8 cellular contexts compared by ENCODE assay signal in the genomic region with DNA sequence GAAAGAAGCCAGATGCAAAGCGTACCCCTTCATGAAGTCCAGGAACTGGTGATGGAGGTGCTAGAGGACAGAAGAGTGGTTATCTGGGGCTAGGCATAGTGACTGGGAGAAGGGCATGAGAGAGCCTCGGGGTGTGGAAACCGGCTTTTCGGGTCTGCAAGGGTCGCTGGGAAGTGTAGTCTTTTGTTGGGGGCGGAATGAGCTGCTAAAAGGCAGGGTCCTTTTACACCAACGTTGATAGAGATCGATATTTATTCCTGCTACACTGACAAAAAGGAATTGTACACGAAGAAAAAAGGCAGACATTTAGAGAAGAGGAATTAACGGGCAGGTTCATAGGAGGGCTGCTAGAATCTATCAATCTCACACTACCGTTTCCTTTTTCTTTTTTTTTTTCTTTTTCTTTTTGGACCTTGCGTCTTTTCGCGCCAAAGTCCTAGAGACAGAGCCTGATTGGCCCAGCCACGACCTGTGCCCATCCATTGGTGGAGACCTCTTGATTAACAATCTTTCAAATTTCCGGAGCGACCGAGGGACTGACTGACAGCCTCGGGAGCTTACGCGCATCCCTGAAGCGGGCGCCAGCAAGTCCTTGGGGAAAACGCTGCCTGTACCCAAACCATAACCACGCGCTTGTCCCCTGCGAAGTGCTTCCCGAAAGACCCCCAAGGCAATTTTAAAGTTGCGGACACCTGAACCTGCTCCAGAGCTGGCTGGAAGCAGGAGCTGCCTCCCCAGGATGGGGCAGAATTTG. TPM values are rescaled to one million over a fixed set of nuclear protein-coding genes. Genes with fewer than 3 reads are reported as not detected.
A peak's percentile ranks its signal among the peaks of the same experiment; 100 is the strongest.
DNase-seq lines count a peak whose midpoint lies in the region; TF ChIP-seq lines count a peak whose summit lies in the region.

No MANE protein-coding gene starts in this region.

- H3K4me3 Mint-ChIP-seq in osteocyte (ENCODE audit: unreplicated experiment) = peak overlapping the region; percentile 81

- WGBS in tibial nerve, 2 donors = 1% methylated on average over 29 of the region's 29 CpGs

- H3K4me3 ChIP-seq in tibial nerve = peak overlapping the region; percentile 21 to 55 (median 52)

- H3K27ac ChIP-seq in tibial nerve = no peak overlapping the region

- H3K27me3 ChIP-seq in tibial nerve = no peaks in the 10 kb centered on the region

- no peaks in the 10 kb centered on the region for H3K9me3 ChIP-seq in tibial nerve

- peaks cover 3% of the 10 kb centered on the region for H3K27me3 Mint-ChIP-seq in osteocyte (ENCODE audit: unreplicated experiment)

- H3K27ac Mint-ChIP-seq in osteocyte (ENCODE audit: unreplicated experiment) = peak overlapping the region; percentile 40

- TF ChIP-seq EP300 in tibial nerve (IDR thresholded peaks at IDR 0.05) = no peak

- TF ChIP-seq CTCF in osteocyte (IDR thresholded peaks at IDR 0.05) = no peak
- TF ChIP-seq CTCF in tibial nerve (IDR thresholded peaks at IDR 0.05) = no peak

- no peaks in the 10 kb centered on the region for H3K36me3 Mint-ChIP-seq in osteocyte (ENCODE audit: unreplicated experiment)

- H3K36me3 ChIP-seq in tibial nerve = no peaks in the 10 kb centered on the region

- TF ChIP-seq POLR2A in tibial nerve (IDR thresholded peaks at IDR 0.05) = no peak

- peaks cover 0 to 10% (median 3%) of the 10 kb centered on the region in 4 donors for H3K4me1 ChIP-seq in tibial nerve

- DNase-seq in GDM1 (lab: John Stamatoyannopoulos, UW) (peak; percentile 62), HCEC 1CT (peak; percentile 86), M059J (ENCODE audit: low read depth) (peak; percentile 86), SIG-M5 (lab: John Stamatoyannopoulos, UW) (peak; percentile 73), glomerular visceral epithelial cell (ENCODE audit: extremely low spot score) (peak; percentile 82), osteocyte (ENCODE audit: extremely low spot score, unreplicated experiment) (no peak), tibial nerve (ENCODE audit: low spot score in 2 of 2) (peak in 1 of 2 donors; percentile 24)
- DNase-seq in activated naive CD4-positive, alpha-beta T cell (lab: John Stamatoyannopoulos, UW) = peak in 3 of 4 experiments; percentile 7 to 27 (median 18)

- peaks cover 11% of the 10 kb centered on the region for H3K4me1 Mint-ChIP-seq in osteocyte (ENCODE audit: unreplicated experiment)

- H3K9me3 Mint-ChIP-seq in osteocyte (ENCODE audit: unreplicated experiment) = no peaks in the 10 kb centered on the region

RNA-seq across cellular contexts. Expression of gene DHRS7B, which starts 27.7 kb away (rescaled TPM):
- 26.2 and 36.4 TPM in 2 replicates for total RNA-seq in M059J (2014; rRNA removed; shearing (Covaris generic))
- 15.7 and 20.1 TPM in 2 replicates for total RNA-seq in osteocyte
- total RNA-seq in tibial nerve = 10 to 100 TPM; 24.3 to 35.1 (median 33.7) TPM

RNA-seq across cellular contexts. Expression of gene USP22, which starts 56.3 kb away (rescaled TPM):
- total RNA-seq in M059J (2014; rRNA removed; shearing (Covaris generic)) = 144 and 170 TPM in 2 replicates
- total RNA-seq in osteocyte (257 and 260 TPM in 2 replicates), tibial nerve (100 to 1,000 TPM; 109 to 169 (median 133) TPM)
